ENCODE assay signal across 9 cellular contexts in the genomic region with DNA sequence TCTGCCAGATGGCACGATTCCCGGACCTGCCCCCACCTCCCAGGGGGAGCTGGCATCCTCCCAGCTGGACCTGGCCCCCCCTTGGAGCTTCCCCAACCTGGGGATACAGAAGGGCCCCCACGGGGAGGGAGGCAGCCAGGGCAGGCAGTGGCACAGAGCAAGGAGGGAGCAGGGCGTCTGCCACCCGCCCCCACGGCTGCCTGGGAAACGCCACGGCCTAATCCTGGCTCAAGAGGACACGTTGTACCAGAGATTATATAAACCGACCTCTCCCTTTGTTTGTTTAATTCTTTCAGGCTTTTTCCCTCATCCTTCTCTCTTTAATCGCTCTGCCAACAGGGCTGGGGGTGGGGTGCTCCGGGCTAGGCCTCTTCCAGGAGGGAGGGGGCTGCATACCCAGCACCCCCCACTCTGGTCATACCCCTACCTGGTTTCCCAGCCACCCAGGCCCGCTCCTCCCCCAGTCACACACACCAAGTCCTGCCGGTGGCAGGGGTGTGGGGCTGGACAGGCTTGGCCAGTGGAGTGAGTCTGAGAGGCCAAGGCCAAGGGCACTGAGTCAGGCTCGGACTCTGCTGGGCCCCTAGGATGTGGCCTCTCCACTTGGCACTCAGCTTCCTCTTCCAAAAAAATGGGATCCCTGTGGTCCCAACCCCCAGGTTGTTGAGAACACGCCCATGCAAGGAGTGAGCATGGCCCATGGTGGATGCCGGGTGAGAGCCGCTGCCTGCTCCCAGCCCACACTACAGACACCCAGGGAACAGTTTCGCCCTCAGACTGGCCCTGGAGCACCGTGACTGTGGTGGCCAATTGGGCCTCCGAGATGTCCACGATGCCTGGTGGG. TPM values are rescaled to one million over a fixed set of nuclear protein-coding genes. Genes with fewer than 3 reads are reported as not detected.
DNase-seq lines count a peak whose midpoint lies in the region; ATAC-seq and TF ChIP-seq lines count a peak whose summit lies in the region.
"Had no signal": no experiment of that assay in that cellular context is flagged by ENCODE, and none has a peak within 500 bp of the region (broad histone marks: within the 10 kb centered on the region; RNA-seq: fewer than 3 reads in every experiment).

No MANE protein-coding gene starts in this region.

- TF ChIP-seq POLR2A in spleen (IDR thresholded peaks at IDR 0.05): no peak

- no peak for ATAC-seq in GM21423 (IDR thresholded peaks at IDR 0.05; ENCODE audit: unreplicated experiment)

- H3F3A ChIP-seq in neural progenitor cell (ENCODE audit: low read depth): no peaks in the 10 kb centered on the region

- CTCF ChIA-PET in activated naive CD4-positive, alpha-beta T cell treated with anti-CD3 and anti-CD28 coated beads for 36 hours (lab: Charles Lee): interaction anchor here (0.6 to 1.8 kb wide), 4 partner anchors 93 to 246 kb away, joined by 3 to 14 read pairs (median 3); no protein-coding TSS in a partner anchor

- H2AFZ ChIP-seq in neural progenitor cell (replicated peaks): no peak overlapping the region

- peaks cover 33% of the 10 kb centered on the region for H3K27me3 Mint-ChIP-seq in neural progenitor cell (ENCODE audit: insufficient read depth, low read depth)
- no peaks in the 10 kb centered on the region for H3K27me3 Mint-ChIP-seq in activated naive CD4-positive, alpha-beta T cell treated with anti-CD3 and anti-CD28 coated beads for 36 hours (ENCODE audit: low read depth)

- H3K27me3 ChIP-seq in ascending aorta (no peaks in the 10 kb centered on the region), spleen (replicated peaks in 1 of 7) (peaks cover 0 to 23% (median 0%) of the 10 kb centered on the region in 7 donors), neural progenitor cell (peaks cover 59% of the 10 kb centered on the region)

- H3K27ac ChIP-seq in ascending aorta (peak overlapping the region; percentile 93 to 98), spleen (peak overlapping the region in 7 of 8 donors; percentile 22 to 82 (median 77)), neural progenitor cell (no peak overlapping the region)

- H3K9me3 ChIP-seq in ascending aorta (no peaks in the 10 kb centered on the region), spleen (no peaks in the 10 kb centered on the region), neural progenitor cell (ENCODE audit: low read depth) (no peaks in the 10 kb centered on the region)

- H3K9me3 Mint-ChIP-seq in neural progenitor cell: no peaks in the 10 kb centered on the region
- no peaks in the 10 kb centered on the region for H3K9me3 Mint-ChIP-seq in activated naive CD4-positive, alpha-beta T cell treated with anti-CD3 and anti-CD28 coated beads for 36 hours
- H3K9me3 Mint-ChIP-seq: type B pancreatic cell had no signal

- 45 to 63% (median 48%) methylated on average over 19 to 22 of the region's 22 CpGs for WGBS in spleen, 5 donors

- H3K9ac ChIP-seq in neural progenitor cell: no peak overlapping the region

- H3K4me3 Mint-ChIP-seq in neural progenitor cell: no peak overlapping the region
- no peak overlapping the region for H3K4me3 Mint-ChIP-seq in activated naive CD4-positive, alpha-beta T cell treated with anti-CD3 and anti-CD28 coated beads for 36 hours
- H3K4me3 Mint-ChIP-seq: type B pancreatic cell had no signal

- peaks cover 22 to 50% of the 10 kb centered on the region in 2 donors for H3K4me1 ChIP-seq in ascending aorta
- peaks cover 6 to 40% (median 33%) of the 10 kb centered on the region in 6 donors for H3K4me1 ChIP-seq in spleen
- no peaks in the 10 kb centered on the region for H3K4me1 ChIP-seq in neural progenitor cell

- no peaks in the 10 kb centered on the region for H4K20me1 ChIP-seq in neural progenitor cell (ENCODE audit: low read depth)

- H3K79me2 ChIP-seq in neural progenitor cell (ENCODE audit: low read depth): no peaks in the 10 kb centered on the region

- H3K27ac Mint-ChIP-seq in neural progenitor cell: no peak overlapping the region
- H3K27ac Mint-ChIP-seq in activated naive CD4-positive, alpha-beta T cell treated with anti-CD3 and anti-CD28 coated beads for 36 hours: no peak overlapping the region
- H3K27ac Mint-ChIP-seq: type B pancreatic cell had no signal

- peak in 1 of 3 experiments; percentile 0 for TF ChIP-seq CTCF in ascending aorta (IDR thresholded peaks at IDR 0.05)
- no peak for TF ChIP-seq CTCF in spleen (IDR thresholded peaks at IDR 0.05 in 8 of 11, conservative IDR thresholded peaks at IDR 0.05 in 3 of 11)
- no peak for TF ChIP-seq CTCF in neural progenitor cell (IDR thresholded peaks at IDR 0.05)

- H3K4me1 Mint-ChIP-seq in neural progenitor cell: peaks cover 4% of the 10 kb centered on the region
- H3K4me1 Mint-ChIP-seq in activated naive CD4-positive, alpha-beta T cell treated with anti-CD3 and anti-CD28 coated beads for 36 hours (ENCODE audit: low read depth): peaks cover 15% of the 10 kb centered on the region

- H3K4me2 ChIP-seq in neural progenitor cell: no peak overlapping the region

- peak; percentile 84 for DNase-seq in HCEC 1CT
- peak; percentile 76 to 97 for DNase-seq in ascending aorta (ENCODE audit: low spot score in 2 of 2)
- DNase-seq in inferior parietal cortex (ENCODE audit: extremely low spot score): peak; percentile 35
- DNase-seq in spleen: no peak
- no peak for DNase-seq in neural progenitor cell (ENCODE audit: low spot score)
- DNase-seq in activated naive CD4-positive, alpha-beta T cell treated with anti-CD3 and anti-CD28 coated beads for 36 hours: no peak
- no peak for DNase-seq in SK-N-DZ (ENCODE audit: low spot score)

- H3K36me3 Mint-ChIP-seq in neural progenitor cell: no peaks in the 10 kb centered on the region
- no peaks in the 10 kb centered on the region for H3K36me3 Mint-ChIP-seq in activated naive CD4-positive, alpha-beta T cell treated with anti-CD3 and anti-CD28 coated beads for 36 hours (ENCODE audit: low read depth)
- H3K36me3 Mint-ChIP-seq: type B pancreatic cell had no signal

- H3K4me3 ChIP-seq in ascending aorta (no peak overlapping the region), spleen (no peak overlapping the region), neural progenitor cell (no peak overlapping the region)

- intact Hi-C loops in ascending aorta (cut with DNase I) (loop anchor here (1.0 to 5.0 kb wide), 4 partner anchors 7 to 92 kb away; no protein-coding TSS in a partner anchor), spleen (cut with DNase I; ENCODE audit: low total_unique reads) (no loop called here)
- intact Hi-C loops in activated naive CD4-positive, alpha-beta T cell treated with anti-CD3 and anti-CD28 coated beads for 36 hours (cut with micrococcal nuclease): no loop called here

- H3K36me3 ChIP-seq in ascending aorta: no peaks in the 10 kb centered on the region
- H3K36me3 ChIP-seq in spleen: no peaks in the 10 kb centered on the region
- H3K36me3 ChIP-seq in neural progenitor cell: no peaks in the 10 kb centered on the region

RNA-seq across cellular contexts. Expression of a gene that starts 29.5 kb away (rescaled TPM):
- total RNA-seq in ascending aorta (194 TPM), spleen (100 to 1,000 TPM in 2 of 7 donors, 10 to 100 TPM in 5; 65.4 to 125 (median 77.1) TPM), neural progenitor cell (ENCODE audit: low replicate concordance) (1.1 and 1.3 TPM in 2 replicates)
- polyA plus RNA-seq in spleen: 10 to 100 TPM in 1 of 3 donors, 1 to 10 TPM in 2; 4.1 to 23.4 (median 4.2) TPM
- 10 to 100 TPM; 11.9 to 12.8 TPM for total RNA-seq in activated naive CD4-positive, alpha-beta T cell treated with anti-CD3 and anti-CD28 coated beads for 36 hours
- polyA plus RNA-seq in SK-N-DZ (2014; cell fraction: cytosol; rRNA removed): 3.0 and 3.3 TPM in 2 replicates
- polyA plus RNA-seq in SK-N-DZ (2014; cell fraction: nucleus; rRNA removed): 1.5 and 2.7 TPM in 2 replicates

Comparison
In these comparisons a context has a peak if more than half of its experiments do, and no peak if none do; other contexts are left out.
1. DNase-seq: peak in HCEC 1CT (single experiment), ascending aorta (2 of 2) and inferior parietal cortex (single experiment); none in spleen (single experiment), neural progenitor cell (single experiment), activated naive CD4-positive, alpha-beta T cell treated with anti-CD3 and anti-CD28 coated beads for 36 hours (single experiment) and SK-N-DZ (single experiment).
2. RNA of a gene that starts 29.5 kb away (total RNA-seq): 194 TPM in ascending aorta (single experiment) and 65.4 to 125 TPM in spleen; 11.9 to 12.8 TPM in activated naive CD4-positive, alpha-beta T cell treated with anti-CD3 and anti-CD28 coated beads for 36 hours and 1.1 to 1.3 TPM in neural progenitor cell; every median in the first group is over 4 times any median in the second.